ENCODE assay signal across 25 cellular contexts in genomic region chr1:166197141-166197540, GRCh38. TPM values are rescaled to one million over a fixed set of nuclear protein-coding genes. Genes with fewer than 3 reads are reported as not detected.
A peak's percentile ranks its signal among the peaks of the same experiment; 100 is the strongest.
DNase-seq lines count a peak whose midpoint lies in the region; ATAC-seq, FAIRE-seq and TF ChIP-seq lines count a peak whose summit lies in the region.
"Had no signal": no experiment of that assay in that cellular context is flagged by ENCODE, and none has a peak within 500 bp of the region (broad histone marks: within the 10 kb centered on the region; RNA-seq: fewer than 3 reads in every experiment).

No MANE protein-coding gene starts in this region.

- intact Hi-C loops in Calu3 (cut with micrococcal nuclease; ENCODE audit: unreplicated experiment), result loop anchor here (1.0 kb wide), 1 partner anchor 27 kb away; no protein-coding TSS in a partner anchor

- H3K36me3 Mint-ChIP-seq in Calu3 (ENCODE audit: insufficient read depth, unreplicated experiment), result no peaks in the 10 kb centered on the region
- H3K36me3 Mint-ChIP-seq: activated naive CD4-positive, alpha-beta T cell treated with anti-CD3 and anti-CD28 coated beads, Interleukin-2, amount 50 U/mL, for 24 hours; stimulated activated memory B cell treated with anti-CD40 and anti-IgM and Interleukin-4, amounts not matched to agents 10 μg/mL and 1 μg/mL and 100 μg/mL, for 72 hours had no signal

- DNase-seq in Calu3, result peak; percentile 35
- DNase-seq in RCC 7860 (ENCODE audit: low spot score), result peak; percentile 60
- DNase-seq in fibroblast of mammary gland (ENCODE audit: low read depth), result peak; percentile 3
- DNase-seq in mucosa of gallbladder (ENCODE audit: low spot score), result peak; percentile 48
- no peak for DNase-seq in stimulated activated CD4-positive, alpha-beta T cell treated with anti-CD3 and anti-CD28 coated beads, Interleukin-2, amount 100 ng/mL, for 48 hours
- DNase-seq: activated B cell treated with CpG ODN at 0.5 μM for 24 hours; activated CD4-positive, alpha-beta T cell treated with anti-CD3 and anti-CD28 coated beads, Interleukin-2, amount 50 U/mL, for 48 hours; activated CD8-positive, alpha-beta memory T cell treated with anti-CD3 and anti-CD28 coated beads, Interleukin-2, amount 50 U/mL, for 4 hours; dorsolateral prefrontal cortex; foreskin fibroblast; H9; hypothalamus; lower lobe of right lung; NCI-H1105; NCI-H1930; NCI-H2227 treated with DMSO at 0.1 percent for 48 hours; stimulated activated CD4-positive, alpha-beta T cell treated with anti-CD3 and anti-CD28 coated beads, Interleukin-4, amount 100 ng/mL, for 1 hour; SW 1271 had no signal

- TF ChIP-seq CTCF in Calu3 (IDR thresholded peaks at IDR 0.05; ENCODE audit: unreplicated experiment) (no peak), fibroblast of mammary gland (conservative IDR thresholded peaks at IDR 0.05; ENCODE audit: control insufficient read depth, insufficient read depth, low read depth, low read length) (no peak)

- CTCF ChIA-PET in Calu3 (lab: Charles Lee), result no interaction called here

- no peak for ATAC-seq in GM18505 (IDR thresholded peaks at IDR 0.05; ENCODE audit: unreplicated experiment)
- ATAC-seq in HG02588 (IDR thresholded peaks at IDR 0.05; ENCODE audit: unreplicated experiment), result no peak
- ATAC-seq: lower lobe of right lung; stimulated activated memory B cell treated with anti-CD40 and anti-IgM and Interleukin-4, amounts not matched to agents 10 μg/mL and 1 μg/mL and 100 μg/mL, for 72 hours had no signal

- peak overlapping the region; percentile 7 for H3K27ac Mint-ChIP-seq in Calu3 (ENCODE audit: unreplicated experiment)
- H3K27ac Mint-ChIP-seq: activated B cell treated with CpG ODN at 0.5 μM for 24 hours; activated naive CD4-positive, alpha-beta T cell treated with anti-CD3 and anti-CD28 coated beads, Interleukin-2, amount 50 U/mL, for 24 hours; H9; stimulated activated memory B cell treated with anti-CD40 and anti-IgM and Interleukin-4, amounts not matched to agents 10 μg/mL and 1 μg/mL and 100 μg/mL, for 72 hours had no signal

- H3K9me3 Mint-ChIP-seq in Calu3 (ENCODE audit: low read depth, unreplicated experiment), result no peaks in the 10 kb centered on the region
- H3K9me3 Mint-ChIP-seq: activated B cell treated with CpG ODN at 0.5 μM for 24 hours; H9; stimulated activated memory B cell treated with anti-CD40 and anti-IgM and Interleukin-4, amounts not matched to agents 10 μg/mL and 1 μg/mL and 100 μg/mL, for 72 hours had no signal

- peaks cover 12% of the 10 kb centered on the region for H3K27me3 Mint-ChIP-seq in Calu3 (ENCODE audit: unreplicated experiment)

- no peak for TF ChIP-seq POLR2A in GM18505 (IDR thresholded peaks at IDR 0.05; ENCODE audit: borderline replicate concordance, extremely low read depth, insufficient read depth, insufficient read length)

- FAIRE-seq in RCC 7860 (lab: Jason Lieb, UNC), result peak; percentile 7
- FAIRE-seq: GM19239, islet of Langerhans had no signal

- no peak overlapping the region for H3K4me3 Mint-ChIP-seq in Calu3 (ENCODE audit: low read depth, unreplicated experiment)
- H3K4me3 Mint-ChIP-seq: activated B cell treated with CpG ODN at 0.5 μM for 24 hours; activated naive CD4-positive, alpha-beta T cell treated with anti-CD3 and anti-CD28 coated beads, Interleukin-2, amount 50 U/mL, for 24 hours; H9; stimulated activated memory B cell treated with anti-CD40 and anti-IgM and Interleukin-4, amounts not matched to agents 10 μg/mL and 1 μg/mL and 100 μg/mL, for 72 hours had no signal

- BruUV-seq in Calu3 (replicated peaks; lab: Mats Ljungman, UMichigan), result no TSS peak

- H3K4me3 ChIP-seq in fibroblast of mammary gland (ENCODE audit: control insufficient read depth, low read depth, low read length), result no peak overlapping the region
- H3K4me3 ChIP-seq: dorsolateral prefrontal cortex, lower lobe of right lung, suprapubic skin had no signal

- H3K4me1 Mint-ChIP-seq in Calu3 (ENCODE audit: low read depth, unreplicated experiment), result peaks cover 16% of the 10 kb centered on the region
- H3K4me1 Mint-ChIP-seq: activated B cell treated with CpG ODN at 0.5 μM for 24 hours; activated naive CD4-positive, alpha-beta T cell treated with anti-CD3 and anti-CD28 coated beads, Interleukin-2, amount 50 U/mL, for 24 hours; stimulated activated memory B cell treated with anti-CD40 and anti-IgM and Interleukin-4, amounts not matched to agents 10 μg/mL and 1 μg/mL and 100 μg/mL, for 72 hours had no signal

RNA-seq across cellular contexts. Expression of gene FAM78B, which starts 30.3 kb away (rescaled TPM):
- total RNA-seq in Calu3 (2022) (1.9 and 4.9 TPM in 2 replicates), mucosa of gallbladder (2.6 TPM)

Comparison
In these comparisons a context has a peak if more than half of its experiments do, and no peak if none do; other contexts are left out.
1. DNase-seq: peak in Calu3 (single experiment), RCC 7860 (single experiment), fibroblast of mammary gland (single experiment) and mucosa of gallbladder (single experiment); none in stimulated activated CD4-positive, alpha-beta T cell treated with anti-CD3 and anti-CD28 coated beads, Interleukin-2, amount 100 ng/mL, for 48 hours (0 of 2).